ENCODE assay signal across 12 cellular contexts in the genomic region with DNA sequence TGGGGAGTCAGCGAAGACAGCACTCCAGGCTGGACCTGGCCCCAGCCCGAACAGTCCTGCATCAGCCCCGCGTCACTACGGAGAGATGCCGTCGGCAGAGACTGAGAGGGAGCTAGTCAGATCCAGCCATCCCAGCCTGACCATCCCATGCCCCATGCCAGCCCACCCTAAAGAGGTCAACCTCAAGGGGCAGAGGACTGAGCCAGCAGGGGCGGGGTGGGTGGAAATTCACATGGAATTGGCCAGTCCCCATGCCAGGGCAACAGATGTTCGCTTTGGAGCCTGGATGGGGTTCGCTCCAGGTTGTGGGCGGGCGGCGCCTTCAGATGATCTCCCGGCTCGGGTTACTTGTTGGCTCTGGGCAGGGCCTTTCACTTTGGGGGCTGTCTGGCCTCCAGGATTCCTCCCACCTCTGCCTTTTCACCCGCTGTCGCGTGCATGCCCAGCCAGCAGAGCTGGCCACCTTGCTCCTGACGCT.
DNase-seq lines count a peak whose midpoint lies in the region; ATAC-seq, FAIRE-seq and TF ChIP-seq lines count a peak whose summit lies in the region.
"Had no signal": no experiment of that assay in that cellular context is flagged by ENCODE, and none has a peak within 500 bp of the region (broad histone marks: within the 10 kb centered on the region; RNA-seq: fewer than 3 reads in every experiment).

No MANE protein-coding gene starts in this region.

- dilution Hi-C loops in IMR-90 (cut with HindIII; ENCODE audit: low sequenced_read_pairs, unreplicated experiment), result no loop called here

- H3K4me2 ChIP-seq in IMR-90 (ENCODE audit: low read depth, low read length), result no peak overlapping the region
- H3K4me2 ChIP-seq in skeletal muscle satellite cell (ENCODE audit: low read length), result peak overlapping the region; percentile 58

- in situ Hi-C loops in IMR-90 (cut with MboI; ENCODE audit: low sequenced_read_pairs), result no loop called here

- no peak overlapping the region for H4K8ac ChIP-seq in IMR-90 (ENCODE audit: low read depth in 2 of 2, low read length in 2 of 2)

- no peaks in the 10 kb centered on the region for H3K27me3 ChIP-seq in IMR-90 (ENCODE audit: control insufficient read depth, insufficient read depth, low read length)
- H3K27me3 ChIP-seq in SJCRH30, result no peaks in the 10 kb centered on the region
- no peaks in the 10 kb centered on the region for H3K27me3 ChIP-seq in right cardiac atrium (ENCODE audit: control insufficient read depth, insufficient read depth)
- H3K27me3 ChIP-seq in skeletal muscle satellite cell (ENCODE audit: control insufficient read depth, insufficient read depth, low read length), result peaks cover 20% of the 10 kb centered on the region
- no peaks in the 10 kb centered on the region for H3K27me3 ChIP-seq in spleen (replicated peaks in 1 of 7)
- H3K27me3 ChIP-seq: dorsolateral prefrontal cortex had no signal

- no peak overlapping the region for H2BK20ac ChIP-seq in IMR-90 (ENCODE audit: low read depth, low read length)

- no peak for TF ChIP-seq RAD21 in IMR-90 (IDR thresholded peaks at IDR 0.05; ENCODE audit: low read length)

- H3K4ac ChIP-seq in IMR-90 (ENCODE audit: low read depth, low read length), result no peak overlapping the region; the same call in 1 of the 2 replicates

- peak overlapping the region; percentile 1 for H2AFZ ChIP-seq in IMR-90 (replicated peaks; ENCODE audit: low read length, poor library complexity)
- H2AFZ ChIP-seq: GM23248 had no signal

- CTCF ChIA-PET in IMR-90 (lab: Yijun Ruan, JAX), result no interaction called here
- CTCF ChIA-PET in GM10248 (lab: Yijun Ruan, JAX), result no interaction called here

- H3K27ac ChIP-seq in IMR-90 (ENCODE audit: insufficient read depth, low read length) (no peak overlapping the region), SJCRH30 (peak overlapping the region; percentile 100), right cardiac atrium (ENCODE audit: low read length) (peak overlapping the region; percentile 87), spleen (no peak overlapping the region)
- H3K27ac ChIP-seq: GM23248 had no signal

- H3K14ac ChIP-seq in IMR-90 (replicated peaks; ENCODE audit: low read depth, low read length), result no peak overlapping the region

- TF ChIP-seq POLR2A in IMR-90 (IDR thresholded peaks at IDR 0.05; ENCODE audit: low read depth, low read length) (no peak), spleen (IDR thresholded peaks at IDR 0.05) (no peak)

- peaks cover 4% of the 10 kb centered on the region for H3K9me3 ChIP-seq in IMR-90 (ENCODE audit: control insufficient read depth, insufficient read depth, low read length)
- H3K9me3 ChIP-seq in SJCRH30 (replicated peaks), result no peaks in the 10 kb centered on the region
- H3K9me3 ChIP-seq in right cardiac atrium (ENCODE audit: control insufficient read depth, low read length), result no peaks in the 10 kb centered on the region
- no peaks in the 10 kb centered on the region for H3K9me3 ChIP-seq in skeletal muscle satellite cell (replicated peaks; ENCODE audit: low read length)
- H3K9me3 ChIP-seq in spleen, result peaks cover 0 to 8% (median 4%) of the 10 kb centered on the region in 8 donors

- POLR2A ChIA-PET in IMR-90 (lab: Charles Lee; ENCODE audit: unreplicated experiment) (no interaction called here), GM10248 (lab: Yijun Ruan, JAX) (no interaction called here)

- H4K91ac ChIP-seq in IMR-90 (ENCODE audit: insufficient read depth, low read depth, low read length), result no peak overlapping the region

- WGBS in IMR-90 (ENCODE audit: extremely low coverage in 2 of 2, insufficient read length in 1 of 2), 2 experiments, result 75% methylated on average over 6 of the region's 19 CpGs; no CpG with 5 or more reads in 1 of the 2 experiments
- 59% methylated on average over 19 of the region's 19 CpGs for WGBS in right cardiac atrium
- WGBS in spleen, 5 donors, result 88 to 96% (median 89%) methylated on average over 14 to 19 of the region's 19 CpGs

- no peak overlapping the region for H3K56ac ChIP-seq in IMR-90 (ENCODE audit: extremely low read depth, insufficient read depth, low read length)

- DNase-seq in IMR-90, result no peak
- DNase-seq in SJCRH30, result peak; percentile 93 to 94
- peak in 2 of 3 donors; percentile 40 to 74 for DNase-seq in right cardiac atrium
- no peak for DNase-seq in GM10248 (ENCODE audit: extremely low spot score)
- DNase-seq in spleen, result no peak
- DNase-seq in GM19239 (ENCODE audit: insufficient read length, low spot score), result no peak
- DNase-seq: activated CD4-positive, alpha-beta T cell treated with anti-CD3 and anti-CD28 coated beads for 48 hours; GM23248; stimulated activated naive CD8-positive, alpha-beta T cell treated with anti-CD3 and anti-CD28 coated beads, Interleukin-15, Interleukin-2, amounts not matched to agents 100 U/mL and 50 U/mL, for 24 hours had no signal

- H3K4me1 ChIP-seq in IMR-90 (ENCODE audit: control insufficient read depth, insufficient read depth, low read length) (peaks cover 9% of the 10 kb centered on the region; the same call in 1 of the 2 replicates), SJCRH30 (peaks cover 64% of the 10 kb centered on the region), right cardiac atrium (ENCODE audit: control insufficient read depth, insufficient read depth, low read length) (peaks cover 4% of the 10 kb centered on the region), skeletal muscle satellite cell (ENCODE audit: control insufficient read depth, insufficient read depth, low read length) (peaks cover 15% of the 10 kb centered on the region), spleen (peaks cover 0 to 34% (median 20%) of the 10 kb centered on the region in 6 donors)

- H4K5ac ChIP-seq in IMR-90 (ENCODE audit: low read depth, low read length), result no peak overlapping the region

- intact Hi-C loops in IMR-90 (cut with micrococcal nuclease), result no loop called here
- intact Hi-C loops in right cardiac atrium (cut with DNase I), result no loop called here
- intact Hi-C loops in spleen (cut with DNase I; ENCODE audit: low total_unique reads), result no loop called here

- H3K9ac ChIP-seq in IMR-90 (ENCODE audit: low read depth, low read length) (no peak overlapping the region), skeletal muscle satellite cell (ENCODE audit: low read depth, low read length) (no peak overlapping the region)
- H3K9ac ChIP-seq: GM23248 had no signal

- no TSS peak for BruUV-seq in IMR-90 (replicated peaks; lab: Mats Ljungman, UMichigan)

- H3K36me3 ChIP-seq in IMR-90 (ENCODE audit: control insufficient read depth, insufficient read depth, low read length), result no peaks in the 10 kb centered on the region
- peaks cover 41% of the 10 kb centered on the region for H3K36me3 ChIP-seq in SJCRH30
- H3K36me3 ChIP-seq in skeletal muscle satellite cell (ENCODE audit: insufficient read depth, low read length), result no peaks in the 10 kb centered on the region
- peaks cover 0 to 5% (median 0%) of the 10 kb centered on the region in 6 donors for H3K36me3 ChIP-seq in spleen

- ATAC-seq in IMR-90 (ENCODE audit: low read depth) (peak; percentile 3; the same call in 1 of the 2 replicates), right cardiac atrium (peak; percentile 39 to 50)
- ATAC-seq: Panc1; stimulated activated naive CD8-positive, alpha-beta T cell treated with anti-CD3 and anti-CD28 coated beads, Interleukin-15, Interleukin-2, amounts not matched to agents 100 U/mL and 50 U/mL, for 24 hours had no signal

- no peak overlapping the region for H2AK9ac ChIP-seq in IMR-90 (replicated peaks; ENCODE audit: low read depth, low read length, poor library complexity)

- no peak overlapping the region for H3K23ac ChIP-seq in IMR-90 (ENCODE audit: low read depth, low read length)

- H2BK15ac ChIP-seq in IMR-90 (ENCODE audit: low read depth, low read length), result no peak overlapping the region

- H3K9me1 ChIP-seq in IMR-90 (ENCODE audit: insufficient read depth, low read length), result 0 out of 2 replicates have a peak, but pooled peaks cover 6% of the 10 kb centered on the region

- no peak overlapping the region for H2BK5ac ChIP-seq in IMR-90 (ENCODE audit: low read depth, low read length, poor library complexity, severe bottlenecking)

- H3K4me3 ChIP-seq in IMR-90 (ENCODE audit: insufficient read depth, low read depth, low read length) (no peak overlapping the region), SJCRH30 (peak overlapping the region; percentile 5; the same call in 1 of the 2 replicates), right cardiac atrium (ENCODE audit: low read length) (no peak overlapping the region), skeletal muscle satellite cell (ENCODE audit: low read length) (no peak overlapping the region), spleen (no peak overlapping the region)
- H3K4me3 ChIP-seq: dorsolateral prefrontal cortex, GM23248 had no signal

- no peak overlapping the region for H2BK120ac ChIP-seq in IMR-90 (ENCODE audit: low read depth, low read length)

- peaks cover 3% of the 10 kb centered on the region; the same call in 1 of the 2 replicates for H4K20me1 ChIP-seq in IMR-90 (ENCODE audit: insufficient read depth, low read length)

- peak overlapping the region; percentile 51; the same call in 1 of the 2 replicates for H2AK5ac ChIP-seq in IMR-90 (ENCODE audit: low read depth, low read length)

- FAIRE-seq in GM19239 (lab: Jason Lieb, UNC), result no peak

- no peak overlapping the region for H3K18ac ChIP-seq in IMR-90 (ENCODE audit: low read depth, low read length)

- peaks cover 4% of the 10 kb centered on the region in 2 experiments; a peak in 2 of 4 replicates for H3K79me1 ChIP-seq in IMR-90 (ENCODE audit: low read depth in 1 of 2, low read length in 2 of 2)

- TF ChIP-seq CTCF in IMR-90 (conservative IDR thresholded peaks at IDR 0.05; ENCODE audit: low read depth, low read length) (no peak), GM10248 (IDR thresholded peaks at IDR 0.05; ENCODE audit: control extremely low read depth, extremely low read depth, low read depth, missing control alignments) (no peak), spleen (IDR thresholded peaks at IDR 0.05 in 8 of 11, conservative IDR thresholded peaks at IDR 0.05 in 3 of 11) (no peak)

TF ChIP-seq in IMR-90, 13 proteins besides CTCF, POLR2A, EP300 and RAD21 (continues in another document):
- TF ChIP-seq USF2 (IDR thresholded peaks at IDR 0.05; ENCODE audit: low read depth, low read length), result no peak
- no peak for TF ChIP-seq BHLHE40 (IDR thresholded peaks at IDR 0.05; ENCODE audit: low read depth, low read length)
- no peak for TF ChIP-seq MAZ (IDR thresholded peaks at IDR 0.05; ENCODE audit: borderline replicate concordance, low read depth, low read length)
- TF ChIP-seq NFE2L2 (IDR thresholded peaks at IDR 0.05; ENCODE audit: low read depth, low read length), result no peak
- TF ChIP-seq SMC3 (IDR thresholded peaks at IDR 0.05; ENCODE audit: low read depth, low read length), result no peak
- TF ChIP-seq MAFK (IDR thresholded peaks at IDR 0.05; ENCODE audit: low read depth, low read length), result no peak
- no peak for TF ChIP-seq RFX5 (IDR thresholded peaks at IDR 0.05; ENCODE audit: low read depth, low read length)

Comparison
In these comparisons a context has a peak if more than half of its experiments do, and no peak if none do; other contexts are left out.
1. DNase-seq: peak in SJCRH30 (2 of 2) and right cardiac atrium (2 of 3); none in IMR-90 (single experiment), GM10248 (single experiment), spleen (single experiment) and GM19239 (single experiment).
2. H3K27ac ChIP-seq: peak in SJCRH30 (single experiment) and right cardiac atrium (single experiment); none in IMR-90 (single experiment) and spleen (0 of 8).